Comparison of ENCODE assay signal across 24 cellular contexts in the genomic region with DNA sequence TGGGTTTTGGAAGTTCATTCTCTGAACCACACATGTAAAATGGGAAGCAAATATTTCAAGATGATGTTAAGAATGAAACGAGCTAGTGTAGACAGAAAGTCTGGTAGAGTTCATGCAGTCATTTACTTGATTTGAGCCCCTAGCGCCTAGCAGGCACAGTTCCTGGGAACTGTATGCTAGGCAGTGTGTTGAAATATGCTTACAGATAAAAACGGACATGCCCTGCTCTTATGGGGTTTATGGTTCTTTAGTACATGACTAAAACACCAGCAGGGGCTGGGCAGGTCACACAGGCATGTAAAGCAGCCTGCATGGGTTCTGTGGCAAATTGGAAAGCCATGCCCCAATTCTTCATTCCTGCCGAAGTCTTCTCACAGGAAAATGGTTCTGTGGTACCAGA.
"Had no signal": no experiment of that assay in that cellular context is flagged by ENCODE, and none has a peak within 500 bp of the region (broad histone marks: within the 10 kb centered on the region; RNA-seq: fewer than 3 reads in every experiment).

No MANE protein-coding gene starts in this region.

- H3K36me3 Mint-ChIP-seq: stimulated activated effector memory CD8-positive, alpha-beta T cell treated with anti-CD3 and anti-CD28 coated beads, Interleukin-12 subunit alpha, Interleukin-12 subunit beta, amount 100 ng/mL, for 72 hours had no signal

- H3K36me3 ChIP-seq: esophagus muscularis mucosa, heart right ventricle, lower lobe of right lung, neutrophil, transverse colon had no signal

- H3K4me3 Mint-ChIP-seq: central memory CD8-positive, alpha-beta T cell; nephron; stimulated activated effector memory CD8-positive, alpha-beta T cell treated with anti-CD3 and anti-CD28 coated beads, Interleukin-12 subunit alpha, Interleukin-12 subunit beta, amount 100 ng/mL, for 72 hours had no signal

- ATAC-seq: lower lobe of right lung; mucosa of descending colon; sciatic nerve; stimulated activated effector memory CD8-positive, alpha-beta T cell treated with anti-CD3 and anti-CD28 coated beads, Interleukin-12 subunit alpha, Interleukin-12 subunit beta, amount 100 ng/mL, for 72 hours had no signal

- H3K27ac ChIP-seq: esophagus muscularis mucosa, heart right ventricle, lower lobe of right lung, neutrophil, transverse colon, VCaP had no signal

- H3K9me3 ChIP-seq: neutrophil had no signal

- H3K27ac Mint-ChIP-seq: nephron; progenitor cell of endocrine pancreas; stimulated activated effector memory CD8-positive, alpha-beta T cell treated with anti-CD3 and anti-CD28 coated beads, Interleukin-12 subunit alpha, Interleukin-12 subunit beta, amount 100 ng/mL, for 72 hours had no signal

- H3K9me3 Mint-ChIP-seq: central memory CD8-positive, alpha-beta T cell had no signal

- H3K27me3 Mint-ChIP-seq: central memory CD8-positive, alpha-beta T cell; progenitor cell of endocrine pancreas had no signal

- DNase-seq: activated CD4-positive, alpha-beta T cell treated with anti-CD3 and anti-CD28 coated beads for 4 hours; activated CD4-positive, alpha-beta T cell treated with anti-CD3 and anti-CD28 coated beads, Interleukin-2, amount 50 U/mL, for 48 hours; activated CD8-positive, alpha-beta memory T cell treated with anti-CD3 and anti-CD28 coated beads for 24 hours; activated gamma-delta T cell treated with Interleukin-2 at 50 U/mL for 16 hours; activated naive CD4-positive, alpha-beta T cell treated with anti-CD3 and anti-CD28 coated beads, Interleukin-2, amount 50 U/mL, for 16 hours; amygdala; dermis blood vessel endothelial cell; effector CD4-positive, alpha-beta T cell; foreskin melanocyte; heart right ventricle; lower lobe of right lung; mucosa of descending colon; small intestine; stimulated activated CD4-positive, alpha-beta T cell treated with anti-CD3 and anti-CD28 coated beads, Interleukin-4, amount 100 ng/mL, for 24 hours; T-helper 1 cell; transverse colon had no signal

- H3K27me3 ChIP-seq: esophagus muscularis mucosa, heart right ventricle, neutrophil, transverse colon had no signal

- H3K4me1 Mint-ChIP-seq: nephron had no signal

- H3K4me1 ChIP-seq: esophagus muscularis mucosa, lower lobe of right lung had no signal

- H3K4me3 ChIP-seq: esophagus muscularis mucosa, heart right ventricle, lower lobe of right lung, mucosa of descending colon, transverse colon had no signal
